9 cellular contexts compared by ENCODE assay signal in genomic region chr10:5629789-5630436, GRCh38. TPM values are rescaled to one million over a fixed set of nuclear protein-coding genes. Genes with fewer than 3 reads are reported as not detected.
A peak's percentile ranks its signal among the peaks of the same experiment; 100 is the strongest.
DNase-seq lines count a peak whose midpoint lies in the region; ATAC-seq lines count a peak whose summit lies in the region.
"Had no signal": no experiment of that assay in that cellular context is flagged by ENCODE, and none has a peak within 500 bp of the region (broad histone marks: within the 10 kb centered on the region; RNA-seq: fewer than 3 reads in every experiment).

No MANE protein-coding gene starts in this region.

- H2BK15ac ChIP-seq in neuronal stem cell (ENCODE audit: low read length) = no peak overlapping the region

- H3K4me3 Mint-ChIP-seq in activated T-cell treated with anti-CD3 and anti-CD28 coated beads, Interleukin-2, amount 50 U/mL, for 4 hours = no peak overlapping the region
- H3K4me3 Mint-ChIP-seq: dendritic cell treated with granulocyte-macrophage colony-stimulating factor and Interleukin-4, amounts not matched to agents 40 ng/mL and 50 ng/mL, for 4 days had no signal

- no peak overlapping the region for H2AFZ ChIP-seq in neuronal stem cell (ENCODE audit: low read length)

- no peak overlapping the region for H4K91ac ChIP-seq in neuronal stem cell (ENCODE audit: low read depth, low read length, poor library complexity)

- peak; percentile 83 for ATAC-seq in GM19372 (IDR thresholded peaks at IDR 0.05; ENCODE audit: low read depth, unreplicated experiment)
- ATAC-seq in HG03469 (IDR thresholded peaks at IDR 0.05; ENCODE audit: unreplicated experiment) = peak; percentile 71
- peak; percentile 84 for ATAC-seq in activated T-cell treated with anti-CD3 and anti-CD28 coated beads, Interleukin-2, amount 50 U/mL, for 4 hours

- no peak overlapping the region for H2BK5ac ChIP-seq in neuronal stem cell (ENCODE audit: low read length)

- no peak overlapping the region for H3K23ac ChIP-seq in neuronal stem cell (ENCODE audit: low read depth, low read length, poor library complexity)

- no peak overlapping the region for H3K14ac ChIP-seq in neuronal stem cell (ENCODE audit: low read length)

- DNase-seq in CMK (ENCODE audit: low read depth) (peak; percentile 60), OCI-M1 (lab: John Stamatoyannopoulos, UW) (peak; percentile 93), fibroblast of peridontal ligament (ENCODE audit: extremely low read depth) (peak; percentile 84), neuronal stem cell (ENCODE audit: low spot score) (peak; percentile 75), superior temporal gyrus (ENCODE audit: extremely low spot score) (peak; percentile 84)
- peak; percentile 82 for DNase-seq in activated T-cell treated with anti-CD3 and anti-CD28 coated beads, Interleukin-2, amount 50 U/mL, for 4 hours

- H3K4me3 ChIP-seq in neuronal stem cell (ENCODE audit: low read length in 2 of 2) = no peak overlapping the region

- no peak overlapping the region for H2BK120ac ChIP-seq in neuronal stem cell (ENCODE audit: low read depth, low read length)

- H3K79me1 ChIP-seq in neuronal stem cell (ENCODE audit: low read depth, low read length) = no peaks in the 10 kb centered on the region

- H3K27me3 Mint-ChIP-seq in activated T-cell treated with anti-CD3 and anti-CD28 coated beads, Interleukin-2, amount 50 U/mL, for 4 hours (ENCODE audit: low read depth) = peaks cover 7% of the 10 kb centered on the region

- no peak overlapping the region for H3K9ac ChIP-seq in neuronal stem cell (ENCODE audit: low read depth, low read length, poor library complexity)

- H3K9me3 Mint-ChIP-seq in activated T-cell treated with anti-CD3 and anti-CD28 coated beads, Interleukin-2, amount 50 U/mL, for 4 hours = no peaks in the 10 kb centered on the region
- H3K9me3 Mint-ChIP-seq: dendritic cell treated with granulocyte-macrophage colony-stimulating factor and Interleukin-4, amounts not matched to agents 40 ng/mL and 50 ng/mL, for 4 days had no signal

- no peak overlapping the region for H3K4me2 ChIP-seq in neuronal stem cell (ENCODE audit: insufficient read depth, low read length, poor library complexity, severe bottlenecking)

- peaks cover 0 to 9% of the 10 kb centered on the region in 2 donors for H3K4me1 ChIP-seq in neuronal stem cell (ENCODE audit: control insufficient read depth in 2 of 2, insufficient read depth in 1 of 2, low read depth in 1 of 2, low read length in 2 of 2)

- H3K27ac ChIP-seq in neuronal stem cell (replicated peaks; ENCODE audit: low read length) = no peak overlapping the region

- no peak overlapping the region for H4K8ac ChIP-seq in neuronal stem cell (ENCODE audit: low read depth, low read length)

- peaks cover 18% of the 10 kb centered on the region for H3K4me1 Mint-ChIP-seq in activated T-cell treated with anti-CD3 and anti-CD28 coated beads, Interleukin-2, amount 50 U/mL, for 4 hours (ENCODE audit: low read depth)

- no peaks in the 10 kb centered on the region for H3K36me3 ChIP-seq in neuronal stem cell (replicated peaks in 1 of 2; ENCODE audit: control insufficient read depth in 2 of 2, insufficient read depth in 2 of 2, low read length in 2 of 2)

- no peak overlapping the region for H2AK5ac ChIP-seq in neuronal stem cell (ENCODE audit: low read depth, low read length)

- no CpG with 5 or more reads among the region's 14 CpGs for WGBS in neuronal stem cell (ENCODE audit: extremely low coverage in 2 of 2, insufficient read length in 2 of 2, insufficient replicate concordance in 1 of 2), 2 donors

- H3K9me3 ChIP-seq in neuronal stem cell (replicated peaks in 1 of 2; ENCODE audit: control insufficient read depth in 2 of 2, insufficient read depth in 1 of 2, low read depth in 1 of 2, low read length in 2 of 2) = no peaks in the 10 kb centered on the region

- H3K18ac ChIP-seq in neuronal stem cell (ENCODE audit: low read length) = no peak overlapping the region

- H2BK12ac ChIP-seq in neuronal stem cell (ENCODE audit: low read length) = no peak overlapping the region

- no peaks in the 10 kb centered on the region for H3K27me3 ChIP-seq in neuronal stem cell (ENCODE audit: control insufficient read depth in 3 of 3, insufficient read depth in 3 of 3, low read depth in 1 of 3, low read length in 3 of 3)

- no peaks in the 10 kb centered on the region for H3K36me3 Mint-ChIP-seq in activated T-cell treated with anti-CD3 and anti-CD28 coated beads, Interleukin-2, amount 50 U/mL, for 4 hours (ENCODE audit: insufficient read depth)

- H3K4ac ChIP-seq in neuronal stem cell (ENCODE audit: low read length) = no peak overlapping the region

RNA-seq across cellular contexts. Expression of gene ASB13, which starts 36.5 kb away (rescaled TPM):
- total RNA-seq in activated T-cell treated with anti-CD3 and anti-CD28 coated beads, Interleukin-2, amount 50 U/mL, for 4 hours = 10 to 100 TPM in 1 of 3 donors, 1 to 10 TPM in 2; 7.4 to 15.3 (median 8.0) TPM
- polyA plus RNA-seq in neuronal stem cell (2013, experiment 1 of 2) = 13.3 TPM
- 13.2 TPM for polyA plus RNA-seq in neuronal stem cell (2013, experiment 2 of 2)

RNA-seq across cellular contexts. Expression of gene TASOR2, which starts 54.7 kb away (rescaled TPM):
- 100 to 1,000 TPM in 2 of 3 donors, 10 to 100 TPM in 1; 93.4 to 115 (median 109) TPM for total RNA-seq in activated T-cell treated with anti-CD3 and anti-CD28 coated beads, Interleukin-2, amount 50 U/mL, for 4 hours
- polyA plus RNA-seq in neuronal stem cell (2013, experiment 1 of 2) = 12.5 TPM
- 14.1 TPM for polyA plus RNA-seq in neuronal stem cell (2013, experiment 2 of 2)
